Comparison of ENCODE assay signal across 14 cellular contexts in genomic region chr1:47703981-47704596, GRCh38.
DNase-seq lines count a peak whose midpoint lies in the region; ATAC-seq and TF ChIP-seq lines count a peak whose summit lies in the region.
"Had no signal": no experiment of that assay in that cellular context is flagged by ENCODE, and none has a peak within 500 bp of the region (broad histone marks: within the 10 kb centered on the region; RNA-seq: fewer than 3 reads in every experiment).

No MANE protein-coding gene starts in this region.

- intact Hi-C loops in left colon (cut with DNase I, micrococcal nuclease) = no loop called here

- H3K4me3 Mint-ChIP-seq in osteocyte (ENCODE audit: unreplicated experiment) = no peak overlapping the region
- H3K4me3 Mint-ChIP-seq in T-helper 2 cell treated with Interferon-gamma antibody and Interleukin-4, amounts not matched to agents 5 μg/mL and 100 μg/mL, for 36 hours = no peak overlapping the region
- H3K4me3 Mint-ChIP-seq: activated T-cell treated with anti-CD3 and anti-CD28 coated beads, Interleukin-2, amount 50 U/mL, for 4 hours; memory B cell; T-cell had no signal

- peak; percentile 45 for TF ChIP-seq CTCF in osteocyte (IDR thresholded peaks at IDR 0.05)

- H3K9me3 Mint-ChIP-seq in osteocyte (ENCODE audit: unreplicated experiment) = no peaks in the 10 kb centered on the region
- H3K9me3 Mint-ChIP-seq in T-helper 2 cell treated with Interferon-gamma antibody and Interleukin-4, amounts not matched to agents 5 μg/mL and 100 μg/mL, for 36 hours = no peaks in the 10 kb centered on the region
- H3K9me3 Mint-ChIP-seq: activated T-cell treated with anti-CD3 and anti-CD28 coated beads, Interleukin-2, amount 50 U/mL, for 4 hours; memory B cell; T-cell had no signal

- ATAC-seq in left colon = no peak
- ATAC-seq: activated T-cell treated with anti-CD3 and anti-CD28 coated beads, Interleukin-2, amount 50 U/mL, for 4 hours; T-cell had no signal

- H3K27me3 Mint-ChIP-seq in osteocyte (ENCODE audit: unreplicated experiment) = peaks cover 17% of the 10 kb centered on the region
- peaks cover 38% of the 10 kb centered on the region for H3K27me3 Mint-ChIP-seq in T-helper 2 cell treated with Interferon-gamma antibody and Interleukin-4, amounts not matched to agents 5 μg/mL and 100 μg/mL, for 36 hours (ENCODE audit: low read depth)

- no peaks in the 10 kb centered on the region for H3K36me3 Mint-ChIP-seq in osteocyte (ENCODE audit: unreplicated experiment)
- H3K36me3 Mint-ChIP-seq in T-helper 2 cell treated with Interferon-gamma antibody and Interleukin-4, amounts not matched to agents 5 μg/mL and 100 μg/mL, for 36 hours (ENCODE audit: low read depth) = peaks cover 1% of the 10 kb centered on the region
- H3K36me3 Mint-ChIP-seq: memory B cell, T-cell had no signal

- peaks cover 20% of the 10 kb centered on the region for H3K4me1 Mint-ChIP-seq in osteocyte (ENCODE audit: unreplicated experiment)
- peaks cover 2% of the 10 kb centered on the region for H3K4me1 Mint-ChIP-seq in T-helper 2 cell treated with Interferon-gamma antibody and Interleukin-4, amounts not matched to agents 5 μg/mL and 100 μg/mL, for 36 hours (ENCODE audit: low read depth)

- DNase-seq in NCI-H748 (lab: John Stamatoyannopoulos, UW; ENCODE audit: unreplicated experiment) = peak; percentile 40
- DNase-seq in NCI-H748 treated with DMSO at 0.1 percent for 48 hours (lab: John Stamatoyannopoulos, UW) = no peak
- DNase-seq in NAMALWA (ENCODE audit: low spot score) = peak; percentile 33
- DNase-seq in cerebellar cortex (ENCODE audit: low spot score) = peak; percentile 32
- DNase-seq in osteocyte (ENCODE audit: extremely low spot score, unreplicated experiment) = no peak
- no peak for DNase-seq in cerebellum (ENCODE audit: low spot score)
- DNase-seq in left colon = no peak
- no peak for DNase-seq in T-helper 2 cell treated with Interferon-gamma antibody and Interleukin-4, amounts not matched to agents 5 μg/mL and 100 μg/mL, for 36 hours (ENCODE audit: low spot score)
- DNase-seq: activated T-cell treated with anti-CD3 and anti-CD28 coated beads, Interleukin-2, amount 50 U/mL, for 4 hours; C1 segment of cervical spinal cord; effector CD4-positive, alpha-beta T cell; T-cell; upper lobe of left lung had no signal

- peak overlapping the region; percentile 18 for H3K27ac Mint-ChIP-seq in osteocyte (ENCODE audit: unreplicated experiment)
- H3K27ac Mint-ChIP-seq in T-helper 2 cell treated with Interferon-gamma antibody and Interleukin-4, amounts not matched to agents 5 μg/mL and 100 μg/mL, for 36 hours = no peak overlapping the region
- H3K27ac Mint-ChIP-seq: memory B cell, T-cell had no signal

Comparison
In these comparisons a context has a peak if more than half of its experiments do, and no peak if none do; other contexts are left out.
1. DNase-seq: peak in NCI-H748 (single experiment), NAMALWA (single experiment) and cerebellar cortex (single experiment); none in NCI-H748 treated with DMSO at 0.1 percent for 48 hours (single experiment), osteocyte (single experiment), cerebellum (single experiment), left colon (0 of 2) and T-helper 2 cell treated with Interferon-gamma antibody and Interleukin-4, amounts not matched to agents 5 μg/mL and 100 μg/mL, for 36 hours (single experiment).